ENCODE assay signal across 11 cellular contexts in genomic region chr6:11712760-11713159, GRCh38.
A peak's percentile ranks its signal among the peaks of the same experiment; 100 is the strongest.
DNase-seq lines count a peak whose midpoint lies in the region; ATAC-seq and TF ChIP-seq lines count a peak whose summit lies in the region.
"Had no signal": no experiment of that assay in that cellular context is flagged by ENCODE, and none has a peak within 500 bp of the region (broad histone marks: within the 10 kb centered on the region; RNA-seq: fewer than 3 reads in every experiment).

No MANE protein-coding gene starts in this region.

- POLR2A ChIA-PET in activated CD8-positive, alpha-beta T cell treated with anti-CD3 and anti-CD28 coated beads, Interleukin-2, amount 10 ng/mL, durations not matched to agents 7 days and 5 days (lab: Charles Lee), result interaction anchor here (0.6 to 5.7 kb wide), 4 partner anchors 11 to 365 kb away, joined by 3 to 24 read pairs (median 12); no protein-coding TSS in a partner anchor
- POLR2A ChIA-PET in HEK293T (lab: Yijun Ruan, JAX), result no interaction called here

- no peak for ATAC-seq in activated CD8-positive, alpha-beta T cell treated with anti-CD3 and anti-CD28 coated beads, Interleukin-2, amount 10 ng/mL, durations not matched to agents 7 days and 5 days
- peak; percentile 30 to 67 for ATAC-seq in left cardiac atrium
- ATAC-seq in HG02623 (IDR thresholded peaks at IDR 0.05; ENCODE audit: unreplicated experiment), result no peak

- peak overlapping the region; percentile 31 for H3K27ac Mint-ChIP-seq in activated CD8-positive, alpha-beta T cell treated with anti-CD3 and anti-CD28 coated beads, Interleukin-2, amount 10 ng/mL, durations not matched to agents 7 days and 5 days
- H3K27ac Mint-ChIP-seq: B cell, memory B cell had no signal

- H3K4me1 ChIP-seq in tibial artery, result peaks cover 0 to 37% (median 23%) of the 10 kb centered on the region in 4 donors

- no peak overlapping the region for H3K4me3 Mint-ChIP-seq in activated CD8-positive, alpha-beta T cell treated with anti-CD3 and anti-CD28 coated beads, Interleukin-2, amount 10 ng/mL, durations not matched to agents 7 days and 5 days
- H3K4me3 Mint-ChIP-seq: B cell, memory B cell had no signal

- no peak overlapping the region for H3K4me3 ChIP-seq in tibial artery

- H3K36me3 Mint-ChIP-seq in activated CD8-positive, alpha-beta T cell treated with anti-CD3 and anti-CD28 coated beads, Interleukin-2, amount 10 ng/mL, durations not matched to agents 7 days and 5 days (ENCODE audit: low read depth), result peaks cover 20% of the 10 kb centered on the region
- H3K36me3 Mint-ChIP-seq: memory B cell had no signal

- H3K36me3 ChIP-seq in tibial artery, result no peaks in the 10 kb centered on the region

- DNase-seq in activated effector memory CD4-positive, alpha-beta T cell treated with anti-CD3 and anti-CD28 coated beads, Interleukin-2, amount 50 U/mL, for 16 hours, result peak; percentile 79
- DNase-seq in activated effector memory CD4-positive, alpha-beta T cell treated with Interleukin-2 at 50 U/mL for 16 hours, result no peak
- DNase-seq in activated CD8-positive, alpha-beta T cell treated with anti-CD3 and anti-CD28 coated beads, Interleukin-2, amount 10 ng/mL, durations not matched to agents 7 days and 5 days, result no peak
- DNase-seq in left cardiac atrium (peak; percentile 43), tibial artery (peak; percentile 50 to 73), HEK293T (ENCODE audit: extremely low spot score) (no peak), NCI-H526 (lab: John Stamatoyannopoulos, UW) (no peak)
- DNase-seq: caudate nucleus had no signal

- no peaks in the 10 kb centered on the region for H3K27me3 Mint-ChIP-seq in activated CD8-positive, alpha-beta T cell treated with anti-CD3 and anti-CD28 coated beads, Interleukin-2, amount 10 ng/mL, durations not matched to agents 7 days and 5 days (ENCODE audit: low read depth)
- H3K27me3 Mint-ChIP-seq: B cell, memory B cell had no signal

- intact Hi-C loops in left cardiac atrium (cut with DNase I), result no loop called here
- intact Hi-C loops in tibial artery (cut with DNase I; ENCODE audit: low total_unique reads), result loop anchor here (5.0 kb wide), 1 partner anchor 100 kb away; no protein-coding TSS in a partner anchor

- peaks cover 59% of the 10 kb centered on the region for H3K4me1 Mint-ChIP-seq in activated CD8-positive, alpha-beta T cell treated with anti-CD3 and anti-CD28 coated beads, Interleukin-2, amount 10 ng/mL, durations not matched to agents 7 days and 5 days (ENCODE audit: low read depth)

- peaks cover 4% of the 10 kb centered on the region for H3K9me3 Mint-ChIP-seq in activated CD8-positive, alpha-beta T cell treated with anti-CD3 and anti-CD28 coated beads, Interleukin-2, amount 10 ng/mL, durations not matched to agents 7 days and 5 days (ENCODE audit: insufficient read depth)
- H3K9me3 Mint-ChIP-seq: memory B cell had no signal

- no peaks in the 10 kb centered on the region for H3K27me3 ChIP-seq in tibial artery

- peak overlapping the region; percentile 31 to 73 for H3K27ac ChIP-seq in tibial artery

- H3K9me3 ChIP-seq in tibial artery, result no peaks in the 10 kb centered on the region

- CTCF ChIA-PET in activated CD8-positive, alpha-beta T cell treated with anti-CD3 and anti-CD28 coated beads, Interleukin-2, amount 10 ng/mL, durations not matched to agents 7 days and 5 days (lab: Charles Lee), result interaction anchor here (0.7 to 3.8 kb wide), 3 partner anchors 10 to 577 kb away, joined by 3 to 24 read pairs (median 7); partner anchors contain the start of gene EDN1
- CTCF ChIA-PET in HEK293T (lab: Yijun Ruan, JAX), result no interaction called here

- no peak for TF ChIP-seq CTCF in tibial artery (IDR thresholded peaks at IDR 0.05)

TF ChIP-seq in HEK293T, 16 proteins besides CTCF, POLR2A, EP300 and RAD21:
- TF ChIP-seq NFRKB (IDR thresholded peaks at IDR 0.05) (no peak), SP1 (IDR thresholded peaks at IDR 0.05) (no peak), BHLHE40 (IDR thresholded peaks at IDR 0.05; ENCODE audit: borderline replicate concordance) (no peak), TARDBP (IDR thresholded peaks at IDR 0.05) (no peak)

Comparison
In these comparisons a context has a peak if more than half of its experiments do, and no peak if none do; other contexts are left out.
1. DNase-seq: peak in activated effector memory CD4-positive, alpha-beta T cell treated with anti-CD3 and anti-CD28 coated beads, Interleukin-2, amount 50 U/mL, for 16 hours (single experiment), left cardiac atrium (single experiment) and tibial artery (2 of 2); none in activated effector memory CD4-positive, alpha-beta T cell treated with Interleukin-2 at 50 U/mL for 16 hours (single experiment), activated CD8-positive, alpha-beta T cell treated with anti-CD3 and anti-CD28 coated beads, Interleukin-2, amount 10 ng/mL, durations not matched to agents 7 days and 5 days (single experiment), HEK293T (single experiment) and NCI-H526 (0 of 2).
2. ATAC-seq: peak in left cardiac atrium (2 of 2); none in activated CD8-positive, alpha-beta T cell treated with anti-CD3 and anti-CD28 coated beads, Interleukin-2, amount 10 ng/mL, durations not matched to agents 7 days and 5 days (single experiment) and HG02623 (single experiment).